In genomic region chr19:16185925-16186234, GRCh38 we compare ENCODE assay signal across 8 cellular contexts. TPM values are rescaled to one million over a fixed set of nuclear protein-coding genes. Genes with fewer than 3 reads are reported as not detected.
DNase-seq lines count a peak whose midpoint lies in the region; ATAC-seq and TF ChIP-seq lines count a peak whose summit lies in the region.

No MANE protein-coding gene starts in this region.

- no peaks in the 10 kb centered on the region for H3K9me2 ChIP-seq in Loucy (replicated peaks; ENCODE audit: low read depth, low read length)

- H3K27ac ChIP-seq in DND-41 (ENCODE audit: low read length) (peak overlapping the region; percentile 84), urinary bladder (ENCODE audit: low read depth) (no peak overlapping the region)

- DNase-seq in DND-41: no peak
- no peak for DNase-seq in astrocyte of the spinal cord (ENCODE audit: low read depth, low spot score)
- DNase-seq in lower leg skin (ENCODE audit: low spot score in 2 of 2): no peak
- DNase-seq in NCI-H524 treated with DMSO at 0.1 percent for 48 hours (lab: John Stamatoyannopoulos, UW): no peak
- no peak for DNase-seq in activated effector memory CD4-positive, alpha-beta T cell treated with Interleukin-2 at 50 U/mL for 16 hours

- TF ChIP-seq POLR2A in lower leg skin (IDR thresholded peaks at IDR 0.05): no peak

- H4K20me1 ChIP-seq in DND-41 (ENCODE audit: insufficient read depth, low read length): peaks cover 27% of the 10 kb centered on the region
- H4K20me1 ChIP-seq in Loucy (ENCODE audit: insufficient read depth, low read length, poor library complexity, severe bottlenecking): peaks cover 22% of the 10 kb centered on the region

- peak; percentile 67 for TF ChIP-seq CTCF in DND-41 (IDR thresholded peaks at IDR 0.05; ENCODE audit: borderline replicate concordance, extremely low read depth, low read length, poor library complexity, severe bottlenecking)
- peak; percentile 63 for TF ChIP-seq CTCF in Loucy (conservative IDR thresholded peaks at IDR 0.05; ENCODE audit: low read length)
- TF ChIP-seq CTCF in astrocyte of the spinal cord (IDR thresholded peaks at IDR 0.05; ENCODE audit: low read depth, low read length): peak; percentile 59
- no peak for TF ChIP-seq CTCF in lower leg skin (IDR thresholded peaks at IDR 0.05)

- H2AFZ ChIP-seq in DND-41 (ENCODE audit: low read depth, low read length) (peak overlapping the region; percentile 91), Loucy (ENCODE audit: low read length) (no peak overlapping the region)

- H3F3A ChIP-seq in Loucy (ENCODE audit: low read depth): no peaks in the 10 kb centered on the region

- H3K9ac ChIP-seq in DND-41 (ENCODE audit: low read depth, low read length) (peak overlapping the region; percentile 87), Loucy (ENCODE audit: low read depth, low read length, poor library complexity, severe bottlenecking) (peak overlapping the region; percentile 88)

- H3K4me3 ChIP-seq in DND-41 (ENCODE audit: low read depth in 1 of 2, low read length in 2 of 2) (peak overlapping the region; percentile 82 to 87), Loucy (ENCODE audit: low read length, poor library complexity, severe bottlenecking) (peak overlapping the region; percentile 86), astrocyte of the spinal cord (ENCODE audit: low read depth, low read length) (peak overlapping the region; percentile 99), lower leg skin (ENCODE audit: low read depth, poor library complexity, severe bottlenecking) (peak overlapping the region; percentile 60), urinary bladder (ENCODE audit: low read depth, low read length) (peak overlapping the region; percentile 77)

- ATAC-seq in DND-41 (ENCODE audit: insufficient read depth, low read depth): no peak; the same call in 2 of the 3 replicates
- ATAC-seq in GM18861 (IDR thresholded peaks at IDR 0.05; ENCODE audit: unreplicated experiment): no peak

- H3K79me2 ChIP-seq in DND-41 (ENCODE audit: insufficient read depth, low read length) (peaks cover 36% of the 10 kb centered on the region), Loucy (ENCODE audit: insufficient read depth, low read length) (peaks cover 50% of the 10 kb centered on the region)

- in situ Hi-C loops in astrocyte of the spinal cord (cut with HindIII; ENCODE audit: low sequenced_read_pairs): no loop called here

- peaks cover 41% of the 10 kb centered on the region for H3K36me3 ChIP-seq in DND-41 (ENCODE audit: insufficient read depth, low read length)
- peaks cover 18% of the 10 kb centered on the region; the same call in 1 of the 2 replicates for H3K36me3 ChIP-seq in Loucy (ENCODE audit: insufficient read depth, low read length)
- peaks cover 3% of the 10 kb centered on the region for H3K36me3 ChIP-seq in urinary bladder (ENCODE audit: insufficient read depth)

- H3K27me3 ChIP-seq in DND-41 (ENCODE audit: insufficient read depth, low read length, poor library complexity): no peaks in the 10 kb centered on the region
- H3K27me3 ChIP-seq in Loucy (ENCODE audit: insufficient read depth, low read length, poor library complexity, severe bottlenecking): no peaks in the 10 kb centered on the region

- H3K4me2 ChIP-seq in DND-41 (ENCODE audit: insufficient read depth, low read length) (peak overlapping the region; percentile 97), Loucy (ENCODE audit: low read depth, low read length, poor library complexity, severe bottlenecking) (peak overlapping the region; percentile 95)

- peaks cover 37% of the 10 kb centered on the region for H3K4me1 ChIP-seq in DND-41 (ENCODE audit: insufficient read depth, low read length)
- H3K4me1 ChIP-seq in Loucy (ENCODE audit: insufficient read depth, low read length, poor library complexity, severe bottlenecking): peaks cover 27% of the 10 kb centered on the region
- no peaks in the 10 kb centered on the region for H3K4me1 ChIP-seq in urinary bladder (ENCODE audit: insufficient read depth)

- intact Hi-C loops in lower leg skin (cut with DNase I; ENCODE audit: low total_unique reads): loop anchor here (5.0 to 10.0 kb wide), 2 partner anchors 71 to 144 kb away; partner anchors contain the start of gene RAB8A

- WGBS in lower leg skin, 2 donors: 0 to 1% methylated on average over 8 of the region's 8 CpGs
- WGBS in urinary bladder: under 1% methylated on average over 8 of the region's 8 CpGs

- H3K9me3 ChIP-seq in DND-41 (ENCODE audit: insufficient read depth, low read length, severe bottlenecking) (no peaks in the 10 kb centered on the region), Loucy (ENCODE audit: insufficient read depth, low read depth, low read length) (no peaks in the 10 kb centered on the region)

RNA-seq across cellular contexts. Expression of gene FAM32A, which starts 0.7 kb away (rescaled TPM):
- total RNA-seq in lower leg skin: 100 to 1,000 TPM in 3 of 4 donors, 10 to 100 TPM in 1; 95.3 to 114 (median 105) TPM
- 75.8 TPM for total RNA-seq in urinary bladder
- 94.5 TPM for polyA plus RNA-seq in urinary bladder

RNA-seq across cellular contexts. Expression of gene AP1M1, which starts 11.8 kb away (rescaled TPM):
- total RNA-seq in lower leg skin: 10 to 100 TPM; 47.2 to 66.9 (median 48.6) TPM
- 30.6 TPM for total RNA-seq in urinary bladder
- polyA plus RNA-seq in urinary bladder: 72.9 TPM

RNA-seq across cellular contexts. Expression of gene CIB3, which starts 12.6 kb away (rescaled TPM):
- total RNA-seq in lower leg skin (not detected), urinary bladder (not detected)
- polyA plus RNA-seq in urinary bladder: not detected

RNA-seq across cellular contexts. Expression of gene HSH2D, which starts 42.4 kb away (rescaled TPM):
- total RNA-seq in lower leg skin (under 1 TPM in 1 of 4 donors, not detected in 3; 0.45 TPM), urinary bladder (2.4 TPM)
- polyA plus RNA-seq in urinary bladder: 1.9 TPM

Comparison
In these comparisons a context has a peak if more than half of its experiments do, and no peak if none do; other contexts are left out.
1. CTCF ChIP-seq: peak in DND-41 (single experiment), Loucy (single experiment) and astrocyte of the spinal cord (single experiment); none in lower leg skin (0 of 3).
2. Peak in every context shown above with its lines, with median percentiles within 50 percentile points of each other: H3K4me3 ChIP-seq.